Comparison of ENCODE assay signal across 8 cellular contexts in genomic region chr11:118530683-118531596, GRCh38. TPM values are rescaled to one million over a fixed set of nuclear protein-coding genes. Genes with fewer than 3 reads are reported as not detected.
DNase-seq lines count a peak whose midpoint lies in the region; ATAC-seq and TF ChIP-seq lines count a peak whose summit lies in the region.

TMEM25 (plus strand) TSS chr11:118531192; CDS start chr11:118531802, 610 bp downstream.

- H3K4me1 Mint-ChIP-seq in IgD-negative memory B cell = peaks cover 15 to 21% (median 17%) of the 10 kb centered on the region in 3 donors

- H3K36me3 ChIP-seq in BLaER1 (peaks cover 50% of the 10 kb centered on the region; the same call in 1 of the 2 replicates), ascending aorta (peaks cover 0 to 18% of the 10 kb centered on the region in 2 donors), uterus (no peaks in the 10 kb centered on the region)

- H3K27ac ChIP-seq in BLaER1 (peak within 1 kb of the TSS; percentile 86), ascending aorta (peak within 1 kb of the TSS; percentile 71 to 73), uterus (peak within 1 kb of the TSS; percentile 61 to 75)

- H3K36me3 Mint-ChIP-seq in IgD-negative memory B cell = peaks cover 2% of the 10 kb centered on the region

- peak within 1 kb of the TSS; percentile 91 to 96 (median 96) for H3K4me3 Mint-ChIP-seq in IgD-negative memory B cell

- peak within 1 kb of the TSS; percentile 80 for H3K4me2 ChIP-seq in BLaER1

- H3K9me3 Mint-ChIP-seq in IgD-negative memory B cell = no peaks in the 10 kb centered on the region

- peak; percentile 45 to 75 (median 64) for DNase-seq in T-helper 2 cell
- DNase-seq in ascending aorta (ENCODE audit: low spot score in 2 of 2) = peak in 1 of 2 donors; percentile 81
- DNase-seq in hypothalamus (lab: John Stamatoyannopoulos, UW) = peak in 47 of 51 donors; percentile 15 to 86 (median 62)
- peak; percentile 92 for DNase-seq in retina
- DNase-seq in uterus = peak; percentile 61 to 75

- H4K20me1 ChIP-seq in BLaER1 = no peaks in the 10 kb centered on the region

- TF ChIP-seq CTCF in ascending aorta (IDR thresholded peaks at IDR 0.05) (no peak), uterus (IDR thresholded peaks at IDR 0.05) (peak in 1 of 4 experiments; percentile 6)

- no peaks in the 10 kb centered on the region for H3K27me3 Mint-ChIP-seq in IgD-negative memory B cell

- peak within 1 kb of the TSS; percentile 84 for H3K4me3 ChIP-seq in BLaER1
- peak within 1 kb of the TSS; percentile 84 to 92 for H3K4me3 ChIP-seq in ascending aorta
- H3K4me3 ChIP-seq in uterus = peak within 1 kb of the TSS; percentile 49 to 68

- peaks cover 43% of the 10 kb centered on the region for H3K4me1 ChIP-seq in BLaER1
- H3K4me1 ChIP-seq in ascending aorta = peaks cover 0 to 21% of the 10 kb centered on the region in 2 donors
- no peaks in the 10 kb centered on the region for H3K4me1 ChIP-seq in uterus

- intact Hi-C loops in ascending aorta (cut with DNase I) (loop anchor here (2.0 kb wide), 1 partner anchor 36 kb away; no protein-coding TSS in a partner anchor), uterus (cut with DNase I; ENCODE audit: low total_unique reads) (no loop called here)

- H3K27me3 ChIP-seq in BLaER1 (no peaks in the 10 kb centered on the region), ascending aorta (no peaks in the 10 kb centered on the region), uterus (no peaks in the 10 kb centered on the region)

- H3K9me3 ChIP-seq in BLaER1 (no peaks in the 10 kb centered on the region), ascending aorta (no peaks in the 10 kb centered on the region), uterus (no peaks in the 10 kb centered on the region)

- TF ChIP-seq POLR2A in uterus (IDR thresholded peaks at IDR 0.05) = peak in 1 of 2 donors; percentile 53

- H3K27ac Mint-ChIP-seq in IgD-negative memory B cell = peak within 1 kb of the TSS; percentile 59 to 96 (median 82)

- ATAC-seq in GM19372 (IDR thresholded peaks at IDR 0.05; ENCODE audit: low read depth, unreplicated experiment) = peak; percentile 77

- peak within 1 kb of the TSS; percentile 89 for H3K9ac ChIP-seq in BLaER1

RNA-seq across cellular contexts. Expression of gene TMEM25, which starts in this region (rescaled TPM):
- polyA plus RNA-seq in IgD-negative memory B cell = 11.2 TPM
- total RNA-seq in ascending aorta = 133 TPM
- 10 to 100 TPM in 3 of 4 donors, 1 to 10 TPM in 1; 6.1 to 26.8 (median 15.8) TPM for total RNA-seq in uterus
